ENCODE assay signal across 17 cellular contexts in genomic region chr5:88808153-88808552, GRCh38.
A peak's percentile ranks its signal among the peaks of the same experiment; 100 is the strongest.
DNase-seq lines count a peak whose midpoint lies in the region; ATAC-seq, FAIRE-seq and TF ChIP-seq lines count a peak whose summit lies in the region.
"Had no signal": no experiment of that assay in that cellular context is flagged by ENCODE, and none has a peak within 500 bp of the region (broad histone marks: within the 10 kb centered on the region; RNA-seq: fewer than 3 reads in every experiment).

No MANE protein-coding gene starts in this region.

- no peak overlapping the region for H3K4me3 ChIP-seq in kidney (ENCODE audit: low read length in 2 of 2)
- no peak overlapping the region for H3K4me3 ChIP-seq in body of pancreas
- H3K4me3 ChIP-seq: adrenal gland, heart right ventricle had no signal

- TF ChIP-seq CTCF in CD14-positive monocyte (IDR thresholded peaks at IDR 0.05) (no peak), kidney (IDR thresholded peaks at IDR 0.05; ENCODE audit: borderline replicate concordance, extremely low read depth, insufficient read depth) (no peak), body of pancreas (IDR thresholded peaks at IDR 0.05) (no peak)

- H3K9me3 Mint-ChIP-seq in CD14-positive monocyte = no peaks in the 10 kb centered on the region
- H3K9me3 Mint-ChIP-seq: activated T-cell treated with anti-CD3 and anti-CD28 coated beads, Interleukin-2, amount 50 U/mL, for 4 hours; naive B cell; T-helper 1 cell treated with Interleukin-12 subunit alpha and Interleukin-12 subunit beta and Interleukin-4 antibody, amounts not matched to agents 30 μg/mL and 1 μg/mL, for 36 hours had no signal

- H3K4me1 ChIP-seq in kidney (ENCODE audit: control insufficient read depth in 1 of 2, insufficient read depth in 1 of 2, low read depth in 1 of 2, low read length in 2 of 2) (no peaks in the 10 kb centered on the region), body of pancreas (no peaks in the 10 kb centered on the region)

- DNase-seq in GM12892 (ENCODE audit: insufficient read length) (no peak), CD14-positive monocyte (ENCODE audit: low spot score) (no peak), KG1 (lab: John Stamatoyannopoulos, UW) (no peak), kidney (no peak), body of pancreas (no peak)
- DNase-seq: activated T-cell treated with anti-CD3 and anti-CD28 coated beads, Interleukin-2, amount 50 U/mL, for 4 hours; adrenal gland; Caco-2; heart right ventricle; naive B cell; NCI-H446 had no signal

- H3K27ac Mint-ChIP-seq in CD14-positive monocyte = no peak overlapping the region
- H3K27ac Mint-ChIP-seq: T-helper 1 cell treated with Interleukin-12 subunit alpha and Interleukin-12 subunit beta and Interleukin-4 antibody, amounts not matched to agents 30 μg/mL and 1 μg/mL, for 36 hours had no signal

- H3K36me3 ChIP-seq in kidney (ENCODE audit: control insufficient read depth in 1 of 2, insufficient read depth in 2 of 2, low read length in 2 of 2) (no peaks in the 10 kb centered on the region), body of pancreas (replicated peaks in 1 of 2; ENCODE audit: insufficient read depth in 1 of 2, low read depth in 2 of 2) (no peaks in the 10 kb centered on the region)

- intact Hi-C loops in CD14-positive monocyte (cut with micrococcal nuclease) = no loop called here
- intact Hi-C loops in kidney (cut with DNase I) = no loop called here
- intact Hi-C loops in body of pancreas (cut with DNase I) = no loop called here

- H3K4me3 Mint-ChIP-seq in CD14-positive monocyte = no peak overlapping the region
- H3K4me3 Mint-ChIP-seq: activated T-cell treated with anti-CD3 and anti-CD28 coated beads, Interleukin-2, amount 50 U/mL, for 4 hours; naive B cell; T-helper 1 cell treated with Interleukin-12 subunit alpha and Interleukin-12 subunit beta and Interleukin-4 antibody, amounts not matched to agents 30 μg/mL and 1 μg/mL, for 36 hours had no signal

- 81 to 86% methylated on average over 2 of the region's 2 CpGs for WGBS in body of pancreas, 2 donors

- no peaks in the 10 kb centered on the region for H3K9me3 ChIP-seq in kidney (ENCODE audit: control insufficient read depth in 1 of 2, low read length in 2 of 2)
- H3K9me3 ChIP-seq in body of pancreas = no peaks in the 10 kb centered on the region
- H3K9me3 ChIP-seq: adrenal gland, Caco-2, heart right ventricle had no signal

- TF ChIP-seq POLR2A in GM12892 (IDR thresholded peaks at IDR 0.05; ENCODE audit: low read depth, low read length) (no peak), body of pancreas (IDR thresholded peaks at IDR 0.05) (no peak)

- ATAC-seq in GM19372 (IDR thresholded peaks at IDR 0.05; ENCODE audit: low read depth, unreplicated experiment) (peak; percentile 58), HG02798 (IDR thresholded peaks at IDR 0.05; ENCODE audit: poor library complexity, unreplicated experiment) (peak; percentile 70), HG03432 (IDR thresholded peaks at IDR 0.05; ENCODE audit: unreplicated experiment) (peak; percentile 81), body of pancreas (no peak)
- ATAC-seq: activated T-cell treated with anti-CD3 and anti-CD28 coated beads, Interleukin-2, amount 50 U/mL, for 4 hours; heart right ventricle; left lobe of liver; Panc1 had no signal

- H3K27ac ChIP-seq in kidney (ENCODE audit: low read depth in 2 of 2, low read length in 2 of 2) = no peak overlapping the region
- H3K27ac ChIP-seq in body of pancreas = no peak overlapping the region
- H3K27ac ChIP-seq: adrenal gland, heart right ventricle had no signal

- H3K27me3 ChIP-seq in body of pancreas = no peaks in the 10 kb centered on the region
- H3K27me3 ChIP-seq: adrenal gland, heart right ventricle had no signal

- H3K36me3 Mint-ChIP-seq in CD14-positive monocyte = peaks cover 47 to 48% of the 10 kb centered on the region in 2 donors

- no peaks in the 10 kb centered on the region for H3K27me3 Mint-ChIP-seq in CD14-positive monocyte (ENCODE audit: low read depth in 3 of 3)
- H3K27me3 Mint-ChIP-seq: naive B cell had no signal

- peaks cover 15% of the 10 kb centered on the region for H3K4me1 Mint-ChIP-seq in CD14-positive monocyte

- H3K9ac ChIP-seq in kidney (ENCODE audit: low read length in 2 of 2) = no peak overlapping the region

- FAIRE-seq in GM12892 (lab: Jason Lieb, UNC) = peak; percentile 36
- no peak for FAIRE-seq in kidney (lab: Jason Lieb, UNC)
